18 cellular contexts compared by ENCODE assay signal in genomic region chr11:8098879-8099278, GRCh38. TPM values are rescaled to one million over a fixed set of nuclear protein-coding genes. Genes with fewer than 3 reads are reported as not detected.
DNase-seq lines count a peak whose midpoint lies in the region; ATAC-seq, FAIRE-seq and TF ChIP-seq lines count a peak whose summit lies in the region.
"Had no signal": no experiment of that assay in that cellular context is flagged by ENCODE, and none has a peak within 500 bp of the region (broad histone marks: within the 10 kb centered on the region; RNA-seq: fewer than 3 reads in every experiment).

No MANE protein-coding gene starts in this region.

- no peak overlapping the region for H3K4me3 Mint-ChIP-seq in activated T-helper 2 cell treated with anti-CD3 and anti-CD28 coated beads, Interferon-gamma antibody, Interleukin-2, Interleukin-4, amounts not matched to agents 10 μg/mL and 5 μg/mL and 100 μg/mL, durations not matched to agents 14 hours and 24 hours and 36 hours (ENCODE audit: low read depth)
- H3K4me3 Mint-ChIP-seq: activated CD4-positive, alpha-beta T cell treated with anti-CD3 and anti-CD28 coated beads, Interleukin-2, amount 10 ng/mL, durations not matched to agents 24 days and 14 days; activated naive CD8-positive, alpha-beta T cell treated with anti-CD3 and anti-CD28 coated beads, Interleukin-2, amount 10 ng/mL, durations not matched to agents 7 days and 5 days; activated T-helper 17 cell treated with anti-CD3 and anti-CD28 coated beads, Interleukin-2, amount 50 U/mL, for 72 hours; CD4-positive, CD25-positive, alpha-beta regulatory T cell; memory B cell; naive thymus-derived CD4-positive, alpha-beta T cell had no signal

- DNase-seq in GM03348 (ENCODE audit: low spot score) = peak; percentile 53
- DNase-seq in adipocyte (ENCODE audit: low read depth) = no peak
- peak; percentile 30 for DNase-seq in left lobe of liver (ENCODE audit: low spot score)
- DNase-seq in activated T-helper 2 cell treated with anti-CD3 and anti-CD28 coated beads, Interferon-gamma antibody, Interleukin-2, Interleukin-4, amounts not matched to agents 10 μg/mL and 5 μg/mL and 100 μg/mL, durations not matched to agents 14 hours and 24 hours and 36 hours (ENCODE audit: low spot score) = no peak
- DNase-seq in OCI-LY7 (ENCODE audit: low spot score) = no peak
- no peak for DNase-seq in GM19239 (ENCODE audit: insufficient read length, low spot score)
- DNase-seq: DMS 273 treated with DMSO at 0.1 percent for 48 hours had no signal

- POLR2A ChIA-PET in OCI-LY7 (lab: Charles Lee) = interaction anchor here (0.5 to 1.2 kb wide), 6 partner anchors 8 to 1353 kb away, joined by 3 to 4 read pairs (median 4); no protein-coding TSS in a partner anchor

- H3K27me3 Mint-ChIP-seq in activated T-helper 2 cell treated with anti-CD3 and anti-CD28 coated beads, Interferon-gamma antibody, Interleukin-2, Interleukin-4, amounts not matched to agents 10 μg/mL and 5 μg/mL and 100 μg/mL, durations not matched to agents 14 hours and 24 hours and 36 hours (ENCODE audit: low read depth) = no peaks in the 10 kb centered on the region
- H3K27me3 Mint-ChIP-seq: activated CD4-positive, alpha-beta T cell treated with anti-CD3 and anti-CD28 coated beads, Interleukin-2, amount 10 ng/mL, durations not matched to agents 24 days and 14 days; activated naive CD8-positive, alpha-beta T cell treated with anti-CD3 and anti-CD28 coated beads, Interleukin-2, amount 10 ng/mL, durations not matched to agents 7 days and 5 days; activated T-helper 17 cell treated with anti-CD3 and anti-CD28 coated beads, Interleukin-2, amount 50 U/mL, for 72 hours; CD4-positive, CD25-positive, alpha-beta regulatory T cell; memory B cell; naive thymus-derived CD4-positive, alpha-beta T cell had no signal

- H3K9me3 ChIP-seq in adipocyte (ENCODE audit: control insufficient read depth, low read length) (no peaks in the 10 kb centered on the region), OCI-LY7 (ENCODE audit: low read length) (no peaks in the 10 kb centered on the region)
- H3K9me3 ChIP-seq: suprapubic skin, vagina had no signal

- H3K4me3 ChIP-seq in ACC112 (ENCODE audit: low read depth, low read length) (no peak overlapping the region), adipocyte (ENCODE audit: low read length) (no peak overlapping the region), OCI-LY7 (ENCODE audit: low read depth, low read length, poor library complexity, severe bottlenecking) (no peak overlapping the region)
- H3K4me3 ChIP-seq: coronary artery, suprapubic skin, vagina had no signal

- no peaks in the 10 kb centered on the region for H3K27me3 ChIP-seq in ACC112 (ENCODE audit: insufficient read depth, low read length)
- H3K27me3 ChIP-seq in adipocyte (replicated peaks; ENCODE audit: control insufficient read depth, insufficient read depth, low read length) = no peaks in the 10 kb centered on the region
- H3K27me3 ChIP-seq: suprapubic skin, vagina had no signal

- CTCF ChIA-PET in OCI-LY7 (lab: Charles Lee; ENCODE audit: unreplicated experiment) = interaction anchor here (1.3 to 2.0 kb wide), 7 partner anchors 8 to 92 kb away, joined by 3 to 10 read pairs (median 6); no protein-coding TSS in a partner anchor

- ATAC-seq in left lobe of liver (no peak), GM18505 (IDR thresholded peaks at IDR 0.05; ENCODE audit: unreplicated experiment) (no peak)

- no peaks in the 10 kb centered on the region for H3K4me1 Mint-ChIP-seq in activated T-helper 2 cell treated with anti-CD3 and anti-CD28 coated beads, Interferon-gamma antibody, Interleukin-2, Interleukin-4, amounts not matched to agents 10 μg/mL and 5 μg/mL and 100 μg/mL, durations not matched to agents 14 hours and 24 hours and 36 hours (ENCODE audit: low read depth)
- H3K4me1 Mint-ChIP-seq: activated CD4-positive, alpha-beta T cell treated with anti-CD3 and anti-CD28 coated beads, Interleukin-2, amount 10 ng/mL, durations not matched to agents 24 days and 14 days; activated naive CD8-positive, alpha-beta T cell treated with anti-CD3 and anti-CD28 coated beads, Interleukin-2, amount 10 ng/mL, durations not matched to agents 7 days and 5 days; activated T-helper 17 cell treated with anti-CD3 and anti-CD28 coated beads, Interleukin-2, amount 50 U/mL, for 72 hours; CD4-positive, CD25-positive, alpha-beta regulatory T cell had no signal

- no peak overlapping the region for H3K27ac Mint-ChIP-seq in activated T-helper 2 cell treated with anti-CD3 and anti-CD28 coated beads, Interferon-gamma antibody, Interleukin-2, Interleukin-4, amounts not matched to agents 10 μg/mL and 5 μg/mL and 100 μg/mL, durations not matched to agents 14 hours and 24 hours and 36 hours
- H3K27ac Mint-ChIP-seq: activated CD4-positive, alpha-beta T cell treated with anti-CD3 and anti-CD28 coated beads, Interleukin-2, amount 10 ng/mL, durations not matched to agents 24 days and 14 days; activated naive CD8-positive, alpha-beta T cell treated with anti-CD3 and anti-CD28 coated beads, Interleukin-2, amount 10 ng/mL, durations not matched to agents 7 days and 5 days; activated T-helper 17 cell treated with anti-CD3 and anti-CD28 coated beads, Interleukin-2, amount 50 U/mL, for 72 hours; memory B cell had no signal

- no peaks in the 10 kb centered on the region for H3K79me2 ChIP-seq in ACC112 (ENCODE audit: control insufficient read depth, insufficient read depth, low read length, unreplicated experiment)
- H3K79me2 ChIP-seq in OCI-LY7 (ENCODE audit: insufficient read depth, low read depth, low read length) = no peaks in the 10 kb centered on the region

- H3K36me3 Mint-ChIP-seq in activated T-helper 2 cell treated with anti-CD3 and anti-CD28 coated beads, Interferon-gamma antibody, Interleukin-2, Interleukin-4, amounts not matched to agents 10 μg/mL and 5 μg/mL and 100 μg/mL, durations not matched to agents 14 hours and 24 hours and 36 hours (ENCODE audit: low read depth) = no peaks in the 10 kb centered on the region
- H3K36me3 Mint-ChIP-seq: activated naive CD8-positive, alpha-beta T cell treated with anti-CD3 and anti-CD28 coated beads, Interleukin-2, amount 10 ng/mL, durations not matched to agents 7 days and 5 days; CD4-positive, CD25-positive, alpha-beta regulatory T cell; memory B cell; naive thymus-derived CD4-positive, alpha-beta T cell had no signal

- no peak overlapping the region for H2AFZ ChIP-seq in ACC112 (ENCODE audit: low read length, unreplicated experiment)
- no peak overlapping the region for H2AFZ ChIP-seq in OCI-LY7 (ENCODE audit: low read length)

- TF ChIP-seq POLR2A in GM18505 (IDR thresholded peaks at IDR 0.05; ENCODE audit: borderline replicate concordance, extremely low read depth, insufficient read depth, insufficient read length) = no peak

- no peak for FAIRE-seq in GM19239 (lab: Jason Lieb, UNC)

- H3K9ac ChIP-seq in adipocyte (ENCODE audit: low read length) = peak overlapping the region; percentile 54

- intact Hi-C loops in activated T-helper 2 cell treated with anti-CD3 and anti-CD28 coated beads, Interferon-gamma antibody, Interleukin-2, Interleukin-4, amounts not matched to agents 10 μg/mL and 5 μg/mL and 100 μg/mL, durations not matched to agents 14 hours and 24 hours and 36 hours (cut with micrococcal nuclease) = loop anchor here (1.0 kb wide), 3 partner anchors 66 to 207 kb away; no protein-coding TSS in a partner anchor
- intact Hi-C loops in OCI-LY7 (cut with micrococcal nuclease; ENCODE audit: unreplicated experiment) = loop anchor here (1.0 to 2.0 kb wide), 3 partner anchors 66 to 206 kb away; no protein-coding TSS in a partner anchor

- no peaks in the 10 kb centered on the region for H3K9me3 Mint-ChIP-seq in activated T-helper 2 cell treated with anti-CD3 and anti-CD28 coated beads, Interferon-gamma antibody, Interleukin-2, Interleukin-4, amounts not matched to agents 10 μg/mL and 5 μg/mL and 100 μg/mL, durations not matched to agents 14 hours and 24 hours and 36 hours
- H3K9me3 Mint-ChIP-seq: activated CD4-positive, alpha-beta T cell treated with anti-CD3 and anti-CD28 coated beads, Interleukin-2, amount 10 ng/mL, durations not matched to agents 24 days and 14 days; activated naive CD8-positive, alpha-beta T cell treated with anti-CD3 and anti-CD28 coated beads, Interleukin-2, amount 10 ng/mL, durations not matched to agents 7 days and 5 days; activated T-helper 17 cell treated with anti-CD3 and anti-CD28 coated beads, Interleukin-2, amount 50 U/mL, for 72 hours; CD4-positive, CD25-positive, alpha-beta regulatory T cell; memory B cell; naive thymus-derived CD4-positive, alpha-beta T cell had no signal

- TF ChIP-seq CTCF in OCI-LY7 (conservative IDR thresholded peaks at IDR 0.05; ENCODE audit: low read length) = no peak

- peaks cover 15% of the 10 kb centered on the region for H3K4me1 ChIP-seq in ACC112 (ENCODE audit: control insufficient read depth, insufficient read depth, low read length, unreplicated experiment)
- peaks cover 22% of the 10 kb centered on the region for H3K4me1 ChIP-seq in adipocyte (ENCODE audit: control insufficient read depth, insufficient read depth, low read length)
- no peaks in the 10 kb centered on the region for H3K4me1 ChIP-seq in OCI-LY7 (ENCODE audit: insufficient read depth, low read length, poor library complexity, severe bottlenecking)
- H3K4me1 ChIP-seq: suprapubic skin had no signal

- BruUV-seq in OCI-LY7 (replicated peaks; lab: Mats Ljungman, UMichigan) = no TSS peak

- no peak overlapping the region for H3K4me2 ChIP-seq in OCI-LY7 (ENCODE audit: low read length)

- H3K9me2 ChIP-seq in OCI-LY7 (ENCODE audit: insufficient read depth, low read length) = no peaks in the 10 kb centered on the region

- H3K27ac ChIP-seq in ACC112 (ENCODE audit: low read depth, low read length) (peak overlapping the region; percentile 65), OCI-LY7 (ENCODE audit: low read depth, low read length, poor library complexity, severe bottlenecking) (no peak overlapping the region)
- H3K27ac ChIP-seq: coronary artery, suprapubic skin, vagina had no signal

- H4K20me1 ChIP-seq in OCI-LY7 (ENCODE audit: insufficient read depth, low read length) = no peaks in the 10 kb centered on the region

- H3K36me3 ChIP-seq in ACC112 (ENCODE audit: insufficient read depth, low read length) (no peaks in the 10 kb centered on the region), adipocyte (ENCODE audit: control insufficient read depth, insufficient read depth, low read length, severe bottlenecking) (peaks cover 51% of the 10 kb centered on the region), OCI-LY7 (ENCODE audit: insufficient read depth, low read length) (no peaks in the 10 kb centered on the region)

RNA-seq across cellular contexts. Expression of gene TUB, which starts 17.9 kb away (rescaled TPM):
- total RNA-seq in left lobe of liver (1.2 TPM), OCI-LY7 (2022) (not detected in 2 replicates)
- total RNA-seq in activated T-helper 2 cell treated with anti-CD3 and anti-CD28 coated beads, Interferon-gamma antibody, Interleukin-2, Interleukin-4, amounts not matched to agents 10 μg/mL and 5 μg/mL and 100 μg/mL, durations not matched to agents 14 hours and 24 hours and 36 hours = 0.50 and 0.55 TPM in 2 replicates
- total RNA-seq in OCI-LY7 (2014; rRNA removed; shearing (Covaris generic)) = not detected in 2 replicates

Comparison
In these comparisons a context has a peak if more than half of its experiments do, and no peak if none do; other contexts are left out.
1. DNase-seq: peak in GM03348 (single experiment) and left lobe of liver (single experiment); none in adipocyte (single experiment), activated T-helper 2 cell treated with anti-CD3 and anti-CD28 coated beads, Interferon-gamma antibody, Interleukin-2, Interleukin-4, amounts not matched to agents 10 μg/mL and 5 μg/mL and 100 μg/mL, durations not matched to agents 14 hours and 24 hours and 36 hours (single experiment), OCI-LY7 (single experiment) and GM19239 (single experiment).